23 cellular contexts compared by ENCODE assay signal in the genomic region with DNA sequence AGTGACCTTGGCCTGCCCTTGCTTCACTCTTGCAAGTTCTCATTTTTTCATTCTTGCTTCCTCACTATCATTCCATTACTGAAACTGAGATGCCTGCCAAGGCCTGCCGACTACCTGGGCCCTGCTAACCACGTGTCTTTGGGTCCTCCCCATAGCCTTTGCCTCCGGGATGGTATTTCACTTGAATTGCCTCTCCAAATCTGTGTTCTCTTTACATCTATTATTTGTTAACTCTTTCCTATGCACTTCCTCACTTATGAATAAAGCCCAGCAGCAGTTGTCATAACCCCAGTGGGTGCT.
"Had no signal": no experiment of that assay in that cellular context is flagged by ENCODE, and none has a peak within 500 bp of the region (broad histone marks: within the 10 kb centered on the region; RNA-seq: fewer than 3 reads in every experiment).

No MANE protein-coding gene starts in this region.

- H2AFZ ChIP-seq: hepatocyte had no signal

- H3K36me3 ChIP-seq: esophagus squamous epithelium, right lobe of liver, tibial nerve, upper lobe of right lung, vagina had no signal

- H3K27me3 ChIP-seq: right lobe of liver, testis, vagina had no signal

- H3K4me1 ChIP-seq: esophagus squamous epithelium, psoas muscle, testis, tibial nerve, upper lobe of right lung, vagina had no signal

- H3K9me3 ChIP-seq: esophagus squamous epithelium, psoas muscle, right lobe of liver, testis, upper lobe of right lung, vagina had no signal

- H3K4me2 ChIP-seq: hepatocyte had no signal

- FAIRE-seq: kidney had no signal

- H3K79me2 ChIP-seq: hepatocyte had no signal

- ATAC-seq: left cardiac atrium; left ventricle myocardium superior; psoas muscle; right lobe of liver; stimulated activated effector memory CD8-positive, alpha-beta T cell treated with anti-CD3 and anti-CD28 coated beads, Interleukin-12 subunit alpha, Interleukin-12 subunit beta, amount 100 ng/mL, for 72 hours; stimulated activated naive CD8-positive, alpha-beta T cell treated with anti-CD3 and anti-CD28 coated beads, Interleukin-15, amount 100 ng/mL, for 72 hours; upper lobe of right lung had no signal

- DNase-seq: dermis blood vessel endothelial cell; esophagus squamous epithelium; foreskin fibroblast; head of caudate nucleus; kidney; left cardiac atrium; left ventricle myocardium superior; mesenchymal stem cell; midbrain; naive B cell; psoas muscle; retina; right lobe of liver; stimulated activated CD4-positive, alpha-beta T cell treated with anti-CD3 and anti-CD28 coated beads, Interleukin-4, amount 100 ng/mL, for 1 hour; stimulated activated CD8-positive, alpha-beta memory T cell treated with anti-CD3 and anti-CD28 coated beads, Interleukin-4, amount 100 ng/mL, for 48 hours; stimulated activated naive CD8-positive, alpha-beta T cell treated with anti-CD3 and anti-CD28 coated beads, Interleukin-15, amount 100 ng/mL, for 72 hours; testis; upper lobe of right lung had no signal

- H3K4me3 ChIP-seq: esophagus squamous epithelium, hepatocyte, lung, psoas muscle, right lobe of liver, testis, tibial nerve, upper lobe of right lung, vagina had no signal

- H3K27ac ChIP-seq: esophagus squamous epithelium, hepatocyte, psoas muscle, right lobe of liver, testis, tibial nerve, upper lobe of right lung, vagina had no signal
